30 cellular contexts compared by ENCODE assay signal in the genomic region with DNA sequence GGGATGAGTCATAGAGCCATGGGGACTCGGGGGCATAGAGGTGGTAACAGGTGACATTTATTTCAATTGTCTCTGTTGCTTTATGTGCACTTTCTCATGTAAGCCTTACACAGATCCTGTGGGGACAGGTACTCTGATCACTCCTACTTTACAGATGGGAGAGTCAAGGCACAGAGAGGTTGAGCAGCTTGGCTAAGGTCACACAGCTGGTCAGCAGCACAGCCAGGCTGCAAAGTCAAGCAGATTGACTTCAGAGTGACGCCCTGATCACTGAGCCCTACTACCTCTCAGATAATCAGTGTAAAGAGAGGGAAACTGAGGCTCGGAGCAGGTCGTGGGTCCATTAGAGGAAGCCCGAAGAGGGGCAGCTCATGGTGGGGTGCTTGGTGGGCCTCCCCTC. TPM values are rescaled to one million over a fixed set of nuclear protein-coding genes. Genes with fewer than 3 reads are reported as not detected.
"Had no signal": no experiment of that assay in that cellular context is flagged by ENCODE, and none has a peak within 500 bp of the region (broad histone marks: within the 10 kb centered on the region; RNA-seq: fewer than 3 reads in every experiment).

No MANE protein-coding gene starts in this region.

- H3K4me3 ChIP-seq: hepatocyte, left ventricle myocardium inferior, lung, neural progenitor cell, pancreas, prostate gland, sigmoid colon, spleen, stomach, testis, thyroid gland, transverse colon, upper lobe of left lung, vagina had no signal

- H3K27ac Mint-ChIP-seq: mesothelial cell of epicardium; natural killer cell; nephron progenitor cell; neural progenitor cell; stimulated activated naive B cell treated with anti-CD40 and anti-IgM and Interleukin-4, amounts not matched to agents 10 μg/mL and 1 μg/mL and 100 μg/mL, for 72 hours had no signal

- H3K9me3 Mint-ChIP-seq: mesothelial cell of epicardium; naive B cell; natural killer cell; nephron progenitor cell; neural progenitor cell; stimulated activated naive B cell treated with anti-CD40 and anti-IgM and Interleukin-4, amounts not matched to agents 10 μg/mL and 1 μg/mL and 100 μg/mL, for 72 hours had no signal

- H3K27me3 ChIP-seq: hepatocyte, neural progenitor cell, pancreas, testis, thyroid gland, upper lobe of left lung, vagina had no signal

- H3K4me3 Mint-ChIP-seq: mesothelial cell of epicardium; naive B cell; natural killer cell; nephron progenitor cell; stimulated activated naive B cell treated with anti-CD40 and anti-IgM and Interleukin-4, amounts not matched to agents 10 μg/mL and 1 μg/mL and 100 μg/mL, for 72 hours had no signal

- DNase-seq: islet precursor cell; left ventricle myocardium inferior; mesendoderm; naive B cell; natural killer cell; nephron progenitor cell; pancreas; posterior cingulate gyrus; retina; sigmoid colon; small intestine; spleen; stimulated activated CD4-positive, alpha-beta T cell treated with anti-CD3 and anti-CD28 coated beads, Interleukin-4, amount 100 ng/mL, for 24 hours; stimulated activated naive B cell treated with anti-CD40 and anti-IgM and Interleukin-4, amounts not matched to agents 10 μg/mL and 1 μg/mL and 100 μg/mL, for 72 hours; stimulated activated naive CD8-positive, alpha-beta T cell treated with anti-CD3 and anti-CD28 coated beads, Interleukin-15, Interleukin-2, amounts not matched to agents 100 U/mL and 50 U/mL, for 24 hours; stomach; testis; thyroid gland; transverse colon; upper lobe of left lung had no signal

- ATAC-seq: pancreas; right cardiac atrium; stimulated activated naive B cell treated with anti-CD40 and anti-IgM and Interleukin-4, amounts not matched to agents 10 μg/mL and 1 μg/mL and 100 μg/mL, for 72 hours; stimulated activated naive CD8-positive, alpha-beta T cell treated with anti-CD3 and anti-CD28 coated beads, Interleukin-15, Interleukin-2, amounts not matched to agents 100 U/mL and 50 U/mL, for 24 hours had no signal

- FAIRE-seq: pancreas, small intestine had no signal

- H3K4me1 Mint-ChIP-seq: mesothelial cell of epicardium, naive B cell had no signal

- H3K9me3 ChIP-seq: left ventricle myocardium inferior, pancreas, prostate gland, sigmoid colon, spleen, stomach, testis, thyroid gland, transverse colon, upper lobe of left lung, vagina had no signal

- H3K36me3 ChIP-seq: left ventricle myocardium inferior, neural progenitor cell, pancreas, prostate gland, sigmoid colon, spleen, stomach, thyroid gland, transverse colon, upper lobe of left lung, vagina had no signal

- H3K36me3 Mint-ChIP-seq: mesothelial cell of epicardium; naive B cell; natural killer cell; neural progenitor cell; stimulated activated naive B cell treated with anti-CD40 and anti-IgM and Interleukin-4, amounts not matched to agents 10 μg/mL and 1 μg/mL and 100 μg/mL, for 72 hours had no signal

- H3K4me2 ChIP-seq: hepatocyte, neural progenitor cell had no signal

- H3K27ac ChIP-seq: hepatocyte, left ventricle myocardium inferior, neural progenitor cell, pancreas, prostate gland, sigmoid colon, spleen, stomach, testis, thyroid gland, transverse colon, upper lobe of left lung, vagina had no signal

- H3K4me1 ChIP-seq: left ventricle myocardium inferior, neural progenitor cell, pancreas, prostate gland, sigmoid colon, stomach, testis, vagina had no signal

RNA-seq across cellular contexts. Expression of gene TMPRSS6, which starts 3.5 kb away (rescaled TPM):
- total RNA-seq: kidney epithelial cell, left ventricle myocardium inferior, mesothelial cell of epicardium, osteoblast, right cardiac atrium, sigmoid colon, urinary bladder, vagina had no signal
- polyA plus RNA-seq: right cardiac atrium had no signal

RNA-seq across cellular contexts. Expression of gene IL2RB, which starts 43.7 kb away (rescaled TPM):
- total RNA-seq: osteoblast had no signal
